12 cellular contexts compared by ENCODE assay signal in the genomic region with DNA sequence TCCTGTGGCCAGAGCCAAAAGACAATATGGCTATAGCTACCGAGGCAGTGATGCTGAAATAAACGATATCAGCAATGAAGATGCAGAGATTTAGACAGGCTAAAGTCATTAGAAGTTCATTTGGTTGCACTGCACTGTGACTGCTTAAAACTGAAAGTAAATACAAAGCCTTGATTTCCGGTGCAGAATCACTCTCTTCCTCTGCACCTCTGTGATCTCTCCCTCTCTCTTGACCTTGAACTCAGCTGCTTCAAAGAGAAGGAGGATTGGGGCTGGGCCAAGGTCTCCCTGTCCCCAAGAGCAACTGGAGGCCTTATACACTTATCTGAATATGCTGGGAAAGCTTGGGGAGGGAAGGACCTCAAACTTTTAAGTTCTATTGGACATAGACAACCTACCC. TPM values are rescaled to one million over a fixed set of nuclear protein-coding genes. Genes with fewer than 3 reads are reported as not detected.
DNase-seq lines count a peak whose midpoint lies in the region; ATAC-seq, FAIRE-seq and TF ChIP-seq lines count a peak whose summit lies in the region.
"Had no signal": no experiment of that assay in that cellular context is flagged by ENCODE, and none has a peak within 500 bp of the region (broad histone marks: within the 10 kb centered on the region; RNA-seq: fewer than 3 reads in every experiment).

No MANE protein-coding gene starts in this region.

- intact Hi-C loops in GM12878 (cut with micrococcal nuclease; ENCODE audit: unreplicated experiment), result no loop called here

- H3K4me2 ChIP-seq in BLaER1 treated with 17β-estradiol and CSF1 and Interleukin-3, amounts not matched to agents 10 nM and 100 nM, result peak overlapping the region in 8 of 11 experiments; percentile 5 to 35 (median 19); a peak in 7 of 22 replicates
- peak overlapping the region; percentile 23 for H3K4me2 ChIP-seq in GM12878 (ENCODE audit: control insufficient read depth, insufficient read depth)

- H4K20me1 ChIP-seq in BLaER1 treated with 17β-estradiol and CSF1 and Interleukin-3, amounts not matched to agents 10 nM and 100 nM, result no peaks in the 10 kb centered on the region
- H4K20me1 ChIP-seq in GM12878 (ENCODE audit: control insufficient read depth, insufficient read depth), result no peaks in the 10 kb centered on the region

- in situ Hi-C loops in GM12878 (cut with MboI), result no loop called here

- TF ChIP-seq POLR2A in GM12878 (IDR thresholded peaks at IDR 0.05; ENCODE audit: low read depth, low read length) (no peak), tibial nerve (IDR thresholded peaks at IDR 0.05) (no peak)

- H3K9ac ChIP-seq in BLaER1 treated with 17β-estradiol and CSF1 and Interleukin-3, amounts not matched to agents 10 nM and 100 nM, result no peak overlapping the region
- no peak overlapping the region for H3K9ac ChIP-seq in GM12878 (ENCODE audit: control insufficient read depth, insufficient read depth, low read length)

- peaks cover 0 to 8% (median 0%) of the 10 kb centered on the region in 10 experiments; a peak in 6 of 20 replicates for H3K4me1 ChIP-seq in BLaER1 treated with 17β-estradiol and CSF1 and Interleukin-3, amounts not matched to agents 10 nM and 100 nM
- no peaks in the 10 kb centered on the region for H3K4me1 ChIP-seq in GM12878 (ENCODE audit: control insufficient read depth, insufficient read depth, low read length)
- no peaks in the 10 kb centered on the region for H3K4me1 ChIP-seq in tibial nerve

- no peaks in the 10 kb centered on the region for H3K36me3 ChIP-seq in BLaER1 treated with 17β-estradiol and CSF1 and Interleukin-3, amounts not matched to agents 10 nM and 100 nM
- H3K36me3 ChIP-seq in GM12878 (ENCODE audit: control insufficient read depth in 2 of 2, insufficient read depth in 2 of 2, low read length in 1 of 2) (no peaks in the 10 kb centered on the region), tibial nerve (no peaks in the 10 kb centered on the region)

- H2AFZ ChIP-seq in GM12878 (ENCODE audit: control insufficient read depth, low read depth, low read length), result peak overlapping the region; percentile 76

- RAD21 ChIA-PET in GM12878 (lab: Charles Lee; ENCODE audit: unreplicated experiment), result no interaction called here

- TF ChIP-seq CTCF in GM12878 (IDR thresholded peaks at IDR 0.05 in 2 of 3, conservative IDR thresholded peaks at IDR 0.05 in 1 of 3; ENCODE audit: control insufficient read depth in 2 of 3, extremely low read depth in 1 of 3, insufficient read depth in 1 of 3, low read depth in 3 of 3, low read length in 3 of 3) (no peak), tibial nerve (IDR thresholded peaks at IDR 0.05) (no peak)

- H3K27ac ChIP-seq in BLaER1 treated with 17β-estradiol and CSF1 and Interleukin-3, amounts not matched to agents 10 nM and 100 nM, result peak overlapping the region in 1 of 11 experiments; percentile 21; a peak in 2 of 22 replicates
- H3K27ac ChIP-seq in GM12878 (ENCODE audit: control insufficient read depth, insufficient read depth) (peak overlapping the region; percentile 30; the same call in 1 of the 2 replicates), tibial nerve (no peak overlapping the region)

- no peaks in the 10 kb centered on the region for H3K79me2 ChIP-seq in GM12878 (ENCODE audit: control insufficient read depth, insufficient read depth, low read length)

- CTCF ChIA-PET in GM12878 (lab: Yijun Ruan, JAX), result interaction anchor here (1.2 kb wide), 1 partner anchor 12 kb away, joined by 3 read pairs; no protein-coding TSS in a partner anchor

- no peak for TF ChIP-seq RAD21 in GM12878 (IDR thresholded peaks at IDR 0.05; ENCODE audit: insufficient read depth, low read depth, low read length)

- FAIRE-seq in GM12878 (lab: Jason Lieb, UNC), result no peak

- no peak overlapping the region for H3K4me3 ChIP-seq in BLaER1 treated with 17β-estradiol and CSF1 and Interleukin-3, amounts not matched to agents 10 nM and 100 nM
- H3K4me3 ChIP-seq in GM12878 (no peak overlapping the region), tibial nerve (no peak overlapping the region)

- no peaks in the 10 kb centered on the region for H3K27me3 ChIP-seq in BLaER1 treated with 17β-estradiol and CSF1 and Interleukin-3, amounts not matched to agents 10 nM and 100 nM
- H3K27me3 ChIP-seq in GM12878 (replicated peaks in 1 of 2; ENCODE audit: control insufficient read depth in 2 of 2, insufficient read depth in 2 of 2, low read length in 1 of 2), result no peaks in the 10 kb centered on the region
- H3K27me3 ChIP-seq in tibial nerve, result no peaks in the 10 kb centered on the region

- SMC1A ChIA-PET in GM12878 (lab: Charles Lee; ENCODE audit: uncharacterized antibody, unreplicated experiment), result no interaction called here

- ATAC-seq in GM18870 (IDR thresholded peaks at IDR 0.05; ENCODE audit: unreplicated experiment) (peak; percentile 58), HG03469 (IDR thresholded peaks at IDR 0.05; ENCODE audit: unreplicated experiment) (peak; percentile 48), GM12878 (peak; percentile 73), HG03095 (IDR thresholded peaks at IDR 0.05; ENCODE audit: unreplicated experiment) (no peak)

- H3K9me3 ChIP-seq in BLaER1 treated with 17β-estradiol and CSF1 and Interleukin-3, amounts not matched to agents 10 nM and 100 nM (replicated peaks in 1 of 11), result no peaks in the 10 kb centered on the region
- H3K9me3 ChIP-seq in GM12878 (replicated peaks; ENCODE audit: control insufficient read depth, insufficient read depth, low read length) (no peaks in the 10 kb centered on the region), tibial nerve (no peaks in the 10 kb centered on the region)

- 31% methylated on average over 3 of the region's 3 CpGs for WGBS in GM12878 (ENCODE audit: insufficient coverage, insufficient replicate concordance, low lambda C conversion rate, missing lambda C conversion rate)
- WGBS in tibial nerve, 2 donors, result 43 to 54% methylated on average over 3 of the region's 3 CpGs

- POLR2A ChIA-PET in GM12878 (lab: Charles Lee), result no interaction called here

- DNase-seq in GM12878 (ENCODE audit: low read depth, low spot score) (no peak), T1000 (lab: John Stamatoyannopoulos, UW) (no peak), tibial nerve (ENCODE audit: low spot score in 2 of 2) (no peak)
- DNase-seq in NK-92 treated with Interleukin-12 subunit alpha and Interleukin-12 subunit beta, amount 100 ng/mL, for 24 hours (lab: John Stamatoyannopoulos, UW), result no peak
- DNase-seq: NCI-H226; stimulated activated naive CD4-positive, alpha-beta T cell treated with Interleukin-2 at 50 U/mL for 16 hours had no signal

- BruUV-seq in GM12878 (replicated peaks; lab: Mats Ljungman, UMichigan), result no TSS peak

- TF ChIP-seq EP300 in GM12878 (IDR thresholded peaks at IDR 0.05; ENCODE audit: borderline replicate concordance in 1 of 2, control insufficient read depth in 1 of 2, low read depth in 2 of 2, low read length in 2 of 2) (no peak), tibial nerve (IDR thresholded peaks at IDR 0.05) (no peak)

TF ChIP-seq in GM12878, 131 proteins besides CTCF, POLR2A, EP300 and RAD21:
- no peak for TF ChIP-seq RB1 (IDR thresholded peaks at IDR 0.05; ENCODE audit: borderline replicate concordance)
- TF ChIP-seq GABPA (IDR thresholded peaks at IDR 0.05; ENCODE audit: low read depth), result peak; percentile 65

RNA-seq across cellular contexts. Expression of gene SPACA1, which starts 34.6 kb away (rescaled TPM):
- total RNA-seq in GM12878 (2013; cell fraction: nucleolus; rRNA removed), result not detected in 2 replicates
- total RNA-seq in GM12878 (2014; rRNA removed) (not detected in 2 replicates), GM12878 (2014; rRNA removed; fragmentation: Illumina TruSeq; extraction: Trizol) (not detected in 2 replicates), GM12878 (2021) (not detected in 2 replicates), tibial nerve (not detected)
- not detected for polyA plus RNA-seq in GM12878 (2011; ENCODE audit: low read depth)
- polyA plus RNA-seq in GM12878 (2011; rRNA removed) (not detected in 2 replicates), GM12878 (2014; fragmentation: Illumina TruSeq; extraction: Trizol) (not detected in 2 replicates), GM12878 (2014; fragmentation: Nextera tagmentation; extraction: Ambion mirVana) (not detected), GM12878 (2014; rRNA removed) (not detected in 2 replicates), GM12878 (2016; fragmentation: Nextera tagmentation; extraction: Ambion mirVana) (not detected)
- not detected in 2 replicates for polyA plus RNA-seq in GM12878 (2011; cell fraction: cytosol; rRNA removed)
- not detected in 2 replicates for polyA plus RNA-seq in GM12878 (2011; cell fraction: nucleus; rRNA removed)
- polyA plus RNA-seq in GM12878 (2012), result not detected in 2 replicates
- not detected in 2 replicates for polyA minus RNA-seq in GM12878 (2011; rRNA and poly(A)+ RNA removed)
- polyA minus RNA-seq in GM12878 (2011; cell fraction: cytosol; rRNA and poly(A)+ RNA removed), result not detected in 2 replicates
- not detected in 2 replicates for polyA minus RNA-seq in GM12878 (2011; cell fraction: nucleus; rRNA and poly(A)+ RNA removed)
- total RNA-seq: lung microvascular endothelial cell, skeletal muscle tissue had no signal
